Comparison of ENCODE assay signal across 9 cellular contexts in the genomic region with DNA sequence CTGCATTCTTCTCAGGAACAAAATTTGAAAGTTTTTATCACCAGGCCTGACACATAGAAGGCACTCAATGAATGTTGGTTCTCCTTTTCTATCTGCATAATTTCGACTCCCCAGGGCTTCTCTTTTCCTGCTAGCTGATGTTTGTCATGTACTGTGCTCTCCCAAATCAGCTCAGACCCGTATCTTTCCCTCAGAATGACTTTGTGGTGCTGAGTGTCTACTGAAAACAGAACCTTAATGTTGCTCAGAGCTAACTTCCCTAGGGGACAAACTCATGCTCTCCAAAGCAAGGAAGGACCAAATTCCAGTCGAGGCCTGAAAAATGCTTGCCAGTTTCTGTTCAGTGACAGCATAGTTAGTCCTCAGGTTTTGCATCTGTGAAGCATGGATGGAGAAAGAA. TPM values are rescaled to one million over a fixed set of nuclear protein-coding genes. Genes with fewer than 3 reads are reported as not detected.
DNase-seq lines count a peak whose midpoint lies in the region; ATAC-seq and TF ChIP-seq lines count a peak whose summit lies in the region.
"Had no signal": no experiment of that assay in that cellular context is flagged by ENCODE, and none has a peak within 500 bp of the region (broad histone marks: within the 10 kb centered on the region; RNA-seq: fewer than 3 reads in every experiment).

No MANE protein-coding gene starts in this region.

- DNase-seq in activated CD8-positive, alpha-beta memory T cell treated with anti-CD3 and anti-CD28 coated beads, Interleukin-2, amount 10 ng/mL, durations not matched to agents 7 days and 5 days = no peak
- no peak for DNase-seq in activated CD8-positive, alpha-beta memory T cell treated with anti-CD3 and anti-CD28 coated beads, Interleukin-2, amount 50 U/mL, for 48 hours
- DNase-seq in WTC11 (ENCODE audit: low spot score) (no peak), right atrium auricular region (ENCODE audit: low spot score) (no peak), kidney glomerular epithelial cell (lab: John Stamatoyannopoulos, UW) (no peak)

- H3K4me1 ChIP-seq in right atrium auricular region = peaks cover 0 to 44% of the 10 kb centered on the region in 2 donors

- H3K27me3 Mint-ChIP-seq in activated CD8-positive, alpha-beta memory T cell treated with anti-CD3 and anti-CD28 coated beads, Interleukin-2, amount 10 ng/mL, durations not matched to agents 7 days and 5 days = no peaks in the 10 kb centered on the region
- no peaks in the 10 kb centered on the region for H3K27me3 Mint-ChIP-seq in WTC11 (ENCODE audit: low read depth)

- peaks cover 50% of the 10 kb centered on the region for H3K4me1 Mint-ChIP-seq in activated CD8-positive, alpha-beta memory T cell treated with anti-CD3 and anti-CD28 coated beads, Interleukin-2, amount 10 ng/mL, durations not matched to agents 7 days and 5 days
- H3K4me1 Mint-ChIP-seq in WTC11 = peaks cover 41% of the 10 kb centered on the region

- peak overlapping the region; percentile 72 to 83 for H3K27ac ChIP-seq in right atrium auricular region
- peak overlapping the region; percentile 46 for H3K27ac ChIP-seq in temporal lobe (ENCODE audit: low read depth, low read length)
- H3K27ac ChIP-seq: KMS-11 had no signal

- POLR2A ChIA-PET in WTC11 (lab: Charles Lee) = no interaction called here

- H3K36me3 Mint-ChIP-seq in activated CD8-positive, alpha-beta memory T cell treated with anti-CD3 and anti-CD28 coated beads, Interleukin-2, amount 10 ng/mL, durations not matched to agents 7 days and 5 days = peaks cover 66% of the 10 kb centered on the region
- H3K36me3 Mint-ChIP-seq in WTC11 = no peaks in the 10 kb centered on the region

- peak overlapping the region; percentile 100 for H3K27ac Mint-ChIP-seq in activated CD8-positive, alpha-beta memory T cell treated with anti-CD3 and anti-CD28 coated beads, Interleukin-2, amount 10 ng/mL, durations not matched to agents 7 days and 5 days
- peak overlapping the region; percentile 51 for H3K27ac Mint-ChIP-seq in WTC11

- TF ChIP-seq CTCF in WTC11 (IDR thresholded peaks at IDR 0.05) (no peak), right atrium auricular region (IDR thresholded peaks at IDR 0.05) (no peak)

- no peaks in the 10 kb centered on the region for H3K9me3 Mint-ChIP-seq in activated CD8-positive, alpha-beta memory T cell treated with anti-CD3 and anti-CD28 coated beads, Interleukin-2, amount 10 ng/mL, durations not matched to agents 7 days and 5 days (ENCODE audit: low read depth)
- H3K9me3 Mint-ChIP-seq in WTC11 = no peaks in the 10 kb centered on the region

- H3K27me3 ChIP-seq in right atrium auricular region = no peaks in the 10 kb centered on the region

- peak overlapping the region in 1 of 2 donors; percentile 54 for H3K4me3 ChIP-seq in right atrium auricular region

- no peaks in the 10 kb centered on the region for H3K36me3 ChIP-seq in right atrium auricular region

- H3K9me3 ChIP-seq in right atrium auricular region = no peaks in the 10 kb centered on the region

- no peak for ATAC-seq in activated CD8-positive, alpha-beta memory T cell treated with anti-CD3 and anti-CD28 coated beads, Interleukin-2, amount 10 ng/mL, durations not matched to agents 7 days and 5 days
- ATAC-seq in WTC11 = no peak
- no peak for ATAC-seq in HG02870 (IDR thresholded peaks at IDR 0.05; ENCODE audit: unreplicated experiment)
- ATAC-seq in HG03159 (IDR thresholded peaks at IDR 0.05; ENCODE audit: unreplicated experiment) = no peak

- CTCF ChIA-PET in activated CD8-positive, alpha-beta memory T cell treated with anti-CD3 and anti-CD28 coated beads, Interleukin-2, amount 10 ng/mL, durations not matched to agents 7 days and 5 days (lab: Charles Lee) = interaction anchor here (1.2 to 2.1 kb wide), 4 partner anchors 11 to 189 kb away, joined by 4 to 11 read pairs (median 7); a partner anchor contains a TSS
- CTCF ChIA-PET in WTC11 (lab: Charles Lee) = interaction anchor here (1.3 kb wide), 1 partner anchor 23 kb away, joined by 4 read pairs; no protein-coding TSS in a partner anchor

- H3K4me3 Mint-ChIP-seq in activated CD8-positive, alpha-beta memory T cell treated with anti-CD3 and anti-CD28 coated beads, Interleukin-2, amount 10 ng/mL, durations not matched to agents 7 days and 5 days = peak overlapping the region; percentile 99
- H3K4me3 Mint-ChIP-seq in WTC11 = no peak overlapping the region

TF ChIP-seq in WTC11, 78 proteins besides CTCF, POLR2A, EP300 and RAD21:
- TF ChIP-seq MAX (CRISPR knock-in tag; IDR thresholded peaks at IDR 0.05) (no peak), TP53 (CRISPR knock-in tag; IDR thresholded peaks at IDR 0.05) (no peak), EMX1 (CRISPR knock-in tag; IDR thresholded peaks at IDR 0.05) (no peak), E2F5 (CRISPR knock-in tag; IDR thresholded peaks at IDR 0.05) (no peak), RELA (CRISPR knock-in tag; IDR thresholded peaks at IDR 0.05; ENCODE audit: borderline replicate concordance) (no peak), FOXK1 (CRISPR knock-in tag; IDR thresholded peaks at IDR 0.05) (no peak), SMAD4 (CRISPR knock-in tag; IDR thresholded peaks at IDR 0.05) (no peak)
- TF ChIP-seq, protein P1, sequence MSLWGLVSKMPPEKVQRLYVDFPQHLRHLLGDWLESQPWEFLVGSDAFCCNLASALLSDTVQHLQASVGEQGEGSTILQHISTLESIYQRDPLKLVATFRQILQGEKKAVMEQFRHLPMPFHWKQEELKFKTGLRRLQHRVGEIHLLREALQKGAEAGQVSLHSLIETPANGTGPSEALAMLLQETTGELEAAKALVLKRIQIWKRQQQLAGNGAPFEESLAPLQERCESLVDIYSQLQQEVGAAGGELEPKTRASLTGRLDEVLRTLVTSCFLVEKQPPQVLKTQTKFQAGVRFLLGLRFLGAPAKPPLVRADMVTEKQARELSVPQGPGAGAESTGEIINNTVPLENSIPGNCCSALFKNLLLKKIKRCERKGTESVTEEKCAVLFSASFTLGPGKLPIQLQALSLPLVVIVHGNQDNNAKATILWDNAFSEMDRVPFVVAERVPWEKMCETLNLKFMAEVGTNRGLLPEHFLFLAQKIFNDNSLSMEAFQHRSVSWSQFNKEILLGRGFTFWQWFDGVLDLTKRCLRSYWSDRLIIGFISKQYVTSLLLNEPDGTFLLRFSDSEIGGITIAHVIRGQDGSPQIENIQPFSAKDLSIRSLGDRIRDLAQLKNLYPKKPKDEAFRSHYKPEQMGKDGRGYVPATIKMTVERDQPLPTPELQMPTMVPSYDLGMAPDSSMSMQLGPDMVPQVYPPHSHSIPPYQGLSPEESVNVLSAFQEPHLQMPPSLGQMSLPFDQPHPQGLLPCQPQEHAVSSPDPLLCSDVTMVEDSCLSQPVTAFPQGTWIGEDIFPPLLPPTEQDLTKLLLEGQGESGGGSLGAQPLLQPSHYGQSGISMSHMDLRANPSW (CRISPR knock-in tag; conservative IDR thresholded peaks at IDR 0.05; ENCODE audit: low read depth) = no peak
- TF ChIP-seq, protein P2, sequence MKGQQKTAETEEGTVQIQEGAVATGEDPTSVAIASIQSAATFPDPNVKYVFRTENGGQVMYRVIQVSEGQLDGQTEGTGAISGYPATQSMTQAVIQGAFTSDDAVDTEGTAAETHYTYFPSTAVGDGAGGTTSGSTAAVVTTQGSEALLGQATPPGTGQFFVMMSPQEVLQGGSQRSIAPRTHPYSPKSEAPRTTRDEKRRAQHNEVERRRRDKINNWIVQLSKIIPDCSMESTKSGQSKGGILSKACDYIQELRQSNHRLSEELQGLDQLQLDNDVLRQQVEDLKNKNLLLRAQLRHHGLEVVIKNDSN (CRISPR knock-in tag; IDR thresholded peaks at IDR 0.05) = no peak

RNA-seq across cellular contexts. Expression of gene ARHGDIB, which starts 1.9 kb away (rescaled TPM):
- 1,000 to 10,000 TPM; 1,208 to 1,284 TPM for total RNA-seq in activated CD8-positive, alpha-beta memory T cell treated with anti-CD3 and anti-CD28 coated beads, Interleukin-2, amount 10 ng/mL, durations not matched to agents 7 days and 5 days
- total RNA-seq in WTC11 (2021) (0.80 to 2.3 TPM (median 1.6 TPM) in 3 replicates), right atrium auricular region (100 to 1,000 TPM in 1 of 2 donors, 10 to 100 TPM in 1; 69.5 to 124 TPM), temporal lobe (9.3 TPM)

RNA-seq across cellular contexts. Expression of gene PDE6H, which starts 13.4 kb away (rescaled TPM):
- total RNA-seq in activated CD8-positive, alpha-beta memory T cell treated with anti-CD3 and anti-CD28 coated beads, Interleukin-2, amount 10 ng/mL, durations not matched to agents 7 days and 5 days = not detected
- total RNA-seq in WTC11 (2021) = not detected in 3 replicates
- total RNA-seq in right atrium auricular region = not detected
- 0.49 TPM for total RNA-seq in temporal lobe

RNA-seq across cellular contexts. Expression of gene ERP27, which starts 21.1 kb away (rescaled TPM):
- 1 to 10 TPM; 5.4 to 7.7 TPM for total RNA-seq in activated CD8-positive, alpha-beta memory T cell treated with anti-CD3 and anti-CD28 coated beads, Interleukin-2, amount 10 ng/mL, durations not matched to agents 7 days and 5 days
- total RNA-seq in WTC11 (2021) = 0.09 to 0.14 TPM in 2 of 3 replicates, not detected in the other
- total RNA-seq in right atrium auricular region = under 1 TPM; 0.31 to 0.70 TPM
- not detected for total RNA-seq in temporal lobe

Comparison
In these comparisons a context has a peak if more than half of its experiments do, and no peak if none do; other contexts are left out.
1. RNA of gene ARHGDIB, which starts 1.9 kb away (total RNA-seq): 1,208 to 1,284 TPM in activated CD8-positive, alpha-beta memory T cell treated with anti-CD3 and anti-CD28 coated beads, Interleukin-2, amount 10 ng/mL, durations not matched to agents 7 days and 5 days; 69.5 to 124 TPM in right atrium auricular region, 9.3 TPM in temporal lobe (single experiment) and 0.80 to 2.3 TPM in WTC11; every median in the first group is over 4 times any median in the second.